8 cellular contexts compared by ENCODE assay signal in genomic region chr5:112957970-112958773, GRCh38. TPM values are rescaled to one million over a fixed set of nuclear protein-coding genes. Genes with fewer than 3 reads are reported as not detected.
DNase-seq lines count a peak whose midpoint lies in the region; ATAC-seq and TF ChIP-seq lines count a peak whose summit lies in the region.

No MANE protein-coding gene starts in this region.

- H3K79me2 ChIP-seq in smooth muscle cell (ENCODE audit: low read depth), result no peaks in the 10 kb centered on the region

- no peaks in the 10 kb centered on the region for H3K36me3 ChIP-seq in smooth muscle cell (ENCODE audit: low read depth)

- no peak overlapping the region for H3K27ac Mint-ChIP-seq in progenitor cell of endocrine pancreas

- TF ChIP-seq CTCF in foreskin keratinocyte (conservative IDR thresholded peaks at IDR 0.05), result no peak
- TF ChIP-seq CTCF in smooth muscle cell (IDR thresholded peaks at IDR 0.05; ENCODE audit: borderline replicate concordance, insufficient read depth, poor library complexity, severe bottlenecking), result no peak
- TF ChIP-seq CTCF in progenitor cell of endocrine pancreas (IDR thresholded peaks at IDR 0.05; ENCODE audit: unreplicated experiment), result no peak

- no peaks in the 10 kb centered on the region for H3K9me3 ChIP-seq in smooth muscle cell (replicated peaks; ENCODE audit: low read depth)

- H3K27me3 ChIP-seq in foreskin keratinocyte (peaks cover 6% of the 10 kb centered on the region), smooth muscle cell (ENCODE audit: low read depth) (no peaks in the 10 kb centered on the region)

- no peaks in the 10 kb centered on the region for H4K20me1 ChIP-seq in smooth muscle cell (ENCODE audit: low read depth)

- H3K36me3 Mint-ChIP-seq in progenitor cell of endocrine pancreas (ENCODE audit: insufficient read depth), result peaks cover 2% of the 10 kb centered on the region

- in situ Hi-C loops in SK-MEL-5 (cut with HindIII; ENCODE audit: low pct_unique_long_range_greater_than_20kb, low sequenced_read_pairs), result no loop called here

- peaks cover 4% of the 10 kb centered on the region for H3F3A ChIP-seq in smooth muscle cell (ENCODE audit: low read depth)

- DNase-seq in DMS53 treated with DMSO at 0.1 percent for 48 hours (lab: John Stamatoyannopoulos, UW; ENCODE audit: unreplicated experiment) (peak; percentile 62), SK-MEL-5 (ENCODE audit: low read depth, low spot score) (peak; percentile 17), foreskin keratinocyte (peak; percentile 64 to 86), smooth muscle cell (lab: John Stamatoyannopoulos, UW; ENCODE audit: unreplicated experiment) (no peak), progenitor cell of endocrine pancreas (ENCODE audit: low spot score, unreplicated experiment) (no peak)

- H3K4me1 Mint-ChIP-seq in progenitor cell of endocrine pancreas (ENCODE audit: low read depth), result peaks cover 3% of the 10 kb centered on the region

- no peaks in the 10 kb centered on the region for H3K27me3 Mint-ChIP-seq in progenitor cell of endocrine pancreas

- H2AFZ ChIP-seq in smooth muscle cell (ENCODE audit: low read depth), result no peak overlapping the region

- peak overlapping the region; percentile 56 for H3K4me2 ChIP-seq in smooth muscle cell

- ATAC-seq in GM19397 (IDR thresholded peaks at IDR 0.05; ENCODE audit: unreplicated experiment) (peak; percentile 84), HG03280 (IDR thresholded peaks at IDR 0.05; ENCODE audit: unreplicated experiment) (peak; percentile 80), foreskin keratinocyte (peak; percentile 96), HG03139 (IDR thresholded peaks at IDR 0.05; ENCODE audit: unreplicated experiment) (no peak)

- H3K27ac ChIP-seq in foreskin keratinocyte (no peak overlapping the region), smooth muscle cell (ENCODE audit: low read depth) (no peak overlapping the region)

- H3K4me1 ChIP-seq in foreskin keratinocyte (no peaks in the 10 kb centered on the region), smooth muscle cell (ENCODE audit: low read depth) (peaks cover 11% of the 10 kb centered on the region)

- no peak overlapping the region for H3K9ac ChIP-seq in smooth muscle cell (ENCODE audit: low read depth)

- no peak overlapping the region for H3K4me3 ChIP-seq in smooth muscle cell

- WGBS in smooth muscle cell (ENCODE audit: low lambda C conversion rate), result 41% methylated on average over 4 of the region's 4 CpGs

- H3K9me3 Mint-ChIP-seq in progenitor cell of endocrine pancreas (ENCODE audit: low read depth), result peaks cover 4% of the 10 kb centered on the region

- H3K4me3 Mint-ChIP-seq in progenitor cell of endocrine pancreas (ENCODE audit: low read depth), result no peak overlapping the region

RNA-seq across cellular contexts. Expression of gene DCP2, which starts 18.4 kb away (rescaled TPM):
- total RNA-seq in SK-MEL-5 (2014; rRNA removed; shearing (Covaris generic)), result 35.5 and 38.3 TPM in 2 replicates
- 14.0 and 28.1 TPM in 2 replicates for polyA plus RNA-seq in SK-MEL-5 (2015; cell fraction: cytosol; rRNA removed)
- 25.8 and 70.0 TPM in 2 replicates for polyA plus RNA-seq in SK-MEL-5 (2015; cell fraction: nucleus; rRNA removed)
- total RNA-seq in foreskin keratinocyte (19.2 and 21.2 TPM in 2 replicates), smooth muscle cell (32.1 and 35.3 TPM in 2 replicates), progenitor cell of endocrine pancreas (84.0 and 93.0 TPM in 2 replicates)
- polyA plus RNA-seq in foreskin keratinocyte (8.4 and 10.9 TPM in 2 replicates), smooth muscle cell (11.6 and 13.3 TPM in 2 replicates)

RNA-seq across cellular contexts. Expression of gene REEP5, which starts 36.1 kb away (rescaled TPM):
- 32.4 and 47.7 TPM in 2 replicates for total RNA-seq in SK-MEL-5 (2014; rRNA removed; shearing (Covaris generic))
- 61.8 and 75.1 TPM in 2 replicates for polyA plus RNA-seq in SK-MEL-5 (2015; cell fraction: cytosol; rRNA removed)
- polyA plus RNA-seq in SK-MEL-5 (2015; cell fraction: nucleus; rRNA removed), result 16.1 and 29.3 TPM in 2 replicates
- total RNA-seq in foreskin keratinocyte (56.1 and 56.4 TPM in 2 replicates), smooth muscle cell (46.8 and 59.0 TPM in 2 replicates), progenitor cell of endocrine pancreas (31.9 and 33.8 TPM in 2 replicates)
- polyA plus RNA-seq in foreskin keratinocyte (116 and 123 TPM in 2 replicates), smooth muscle cell (178 and 215 TPM in 2 replicates)

Comparison
In these comparisons a context has a peak if more than half of its experiments do, and no peak if none do; other contexts are left out.
1. DNase-seq: peak in DMS53 treated with DMSO at 0.1 percent for 48 hours (single experiment), SK-MEL-5 (single experiment) and foreskin keratinocyte (2 of 2); none in smooth muscle cell (single experiment) and progenitor cell of endocrine pancreas (single experiment).